ENCODE assay signal across 9 cellular contexts in the genomic region with DNA sequence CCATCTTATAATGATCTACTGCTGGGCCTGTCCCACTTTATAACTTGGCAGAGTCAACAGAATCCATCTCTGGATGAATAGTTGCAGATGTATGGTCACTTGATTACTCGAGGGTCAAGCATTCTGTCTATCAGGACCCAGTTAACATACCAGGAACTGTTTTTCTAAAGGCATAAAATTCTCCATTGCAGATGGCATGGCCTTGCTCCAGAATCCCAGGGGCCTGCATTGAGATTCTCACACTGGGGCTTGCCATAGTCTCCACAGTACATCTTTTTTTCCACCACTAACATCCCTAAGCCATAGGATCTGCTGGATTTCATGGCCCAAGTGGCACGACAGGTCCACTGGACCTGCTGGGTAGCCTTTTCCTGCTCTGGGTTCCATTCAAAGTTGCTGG.
"Had no signal": no experiment of that assay in that cellular context is flagged by ENCODE, and none has a peak within 500 bp of the region (broad histone marks: within the 10 kb centered on the region; RNA-seq: fewer than 3 reads in every experiment).

No MANE protein-coding gene starts in this region.

- H3K9me3 Mint-ChIP-seq: GM23338, H9, HFFc6 had no signal

- H3K27ac ChIP-seq: GM23248 had no signal

- H3K9ac ChIP-seq: GM23248 had no signal

- H3K4me3 Mint-ChIP-seq: GM23338, H9, HFFc6 had no signal

- H3K36me3 ChIP-seq: HAP-1 had no signal

- H3K27ac Mint-ChIP-seq: GM23338, H9, HFFc6 had no signal

- H3K4me3 ChIP-seq: GM23248, GM23338, HAP-1 had no signal

- H3K4me2 ChIP-seq: GM23338 had no signal

- H3K4me1 ChIP-seq: HAP-1 had no signal

- H3K4me1 Mint-ChIP-seq: GM23338, H9 had no signal

- H3K9me3 ChIP-seq: HAP-1 had no signal

- H2AFZ ChIP-seq: GM23248, GM23338 had no signal

- ATAC-seq: GM23338, HCT116 had no signal

- DNase-seq: GM23248, GOT3, H7, H9, HCEC 1CT, HFFc6 had no signal
